ENCODE assay signal across 8 cellular contexts in the genomic region with DNA sequence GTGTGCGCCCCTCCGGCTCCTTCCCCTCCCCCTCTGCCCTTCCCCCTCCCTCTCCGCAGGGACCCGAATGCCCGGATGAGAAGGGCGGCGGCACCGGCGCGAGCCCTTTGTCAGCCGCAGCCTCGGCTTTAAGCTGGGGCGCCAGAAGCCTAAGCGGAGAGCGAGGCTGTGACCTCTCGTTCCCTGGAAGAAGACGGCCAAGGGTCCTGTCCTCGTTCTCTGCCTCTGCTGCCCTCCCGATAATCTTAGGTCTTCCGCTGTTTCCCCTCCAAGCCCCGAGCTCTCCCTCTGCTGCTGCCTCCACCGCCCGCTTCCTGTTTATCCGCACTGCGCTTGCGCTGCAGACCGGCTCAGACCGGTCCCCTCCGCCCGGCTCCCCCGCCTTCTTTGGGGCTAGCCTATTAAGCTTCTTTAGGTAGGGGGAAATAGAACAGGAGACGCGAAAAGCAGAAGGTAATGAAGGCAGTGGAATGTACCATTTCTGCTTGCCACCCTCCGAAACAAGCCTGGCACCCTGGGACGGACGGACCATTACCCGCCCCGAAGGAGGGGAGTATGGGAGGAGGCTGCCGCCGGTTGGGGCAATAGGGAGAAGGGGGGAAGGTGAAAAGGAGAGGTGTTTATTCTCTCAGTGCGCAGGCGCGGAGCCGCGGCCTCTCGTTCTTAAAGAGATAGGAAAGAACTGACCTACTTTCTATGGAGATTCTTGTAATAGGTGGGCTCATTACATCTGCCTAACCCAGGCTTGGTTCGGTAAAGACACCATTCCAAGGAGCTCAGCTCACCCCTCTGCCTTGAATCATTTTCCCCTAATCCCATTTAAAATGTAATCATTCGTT. TPM values are rescaled to one million over a fixed set of nuclear protein-coding genes. Genes with fewer than 3 reads are reported as not detected.
A peak's percentile ranks its signal among the peaks of the same experiment; 100 is the strongest.
DNase-seq lines count a peak whose midpoint lies in the region; ATAC-seq and TF ChIP-seq lines count a peak whose summit lies in the region.

A gene (minus strand): TSS at position 326 of the 839 bp plus-strand sequence. CDS start 422 bp downstream, outside the sequence.

- no peaks in the 10 kb centered on the region for H3K27me3 ChIP-seq in heart left ventricle

- DNase-seq in GM13976 (ENCODE audit: low spot score): peak; percentile 94
- DNase-seq in NCI-H146 treated with DMSO at 0.1 percent for 48 hours (lab: John Stamatoyannopoulos, UW; ENCODE audit: unreplicated experiment): peak; percentile 99
- DNase-seq in amniotic epithelial cell (ENCODE audit: low read depth): peak; percentile 100
- DNase-seq in heart left ventricle: peak; percentile 97 to 99 (median 99)
- DNase-seq in pons (ENCODE audit: low spot score): peak; percentile 98
- peak; percentile 97 for DNase-seq in type B pancreatic cell (ENCODE audit: extremely low spot score, unreplicated experiment)

- peak within 1 kb of the TSS; percentile 70 to 100 (median 96) for H3K4me3 ChIP-seq in heart left ventricle

- WGBS in heart left ventricle, 4 donors: 0% methylated on average over 35 to 48 of the region's 48 CpGs

- peaks cover 0 to 41% (median 24%) of the 10 kb centered on the region in 12 donors for H3K4me1 ChIP-seq in heart left ventricle

- H3K27me3 Mint-ChIP-seq in type B pancreatic cell: no peaks in the 10 kb centered on the region

- H3K4me3 Mint-ChIP-seq in type B pancreatic cell: peak within 1 kb of the TSS; percentile 99

- H3K27ac ChIP-seq in heart left ventricle: peak within 1 kb of the TSS; percentile 90 to 99 (median 96)

- peak; percentile 88 to 96 for TF ChIP-seq POLR2A in heart left ventricle (IDR thresholded peaks at IDR 0.05)

- ATAC-seq in HG02870 (IDR thresholded peaks at IDR 0.05; ENCODE audit: unreplicated experiment) (peak; percentile 78), heart left ventricle (peak; percentile 93 to 96 (median 94))

- peaks cover 9% of the 10 kb centered on the region for H3K36me3 Mint-ChIP-seq in type B pancreatic cell

- TF ChIP-seq CTCF in GM13976 (IDR thresholded peaks at IDR 0.05; ENCODE audit: borderline replicate concordance, control extremely low read depth, extremely low read depth, insufficient read depth, missing control alignments) (no peak), heart left ventricle (IDR thresholded peaks at IDR 0.05) (no peak), type B pancreatic cell (conservative IDR thresholded peaks at IDR 0.05) (no peak)

- H3K36me3 ChIP-seq in heart left ventricle: peaks cover 0 to 3% (median under 1%) of the 10 kb centered on the region in 9 donors

- H3K27ac Mint-ChIP-seq in type B pancreatic cell: peak within 1 kb of the TSS; percentile 98

- in situ Hi-C loops in GM13976 (cut with MboI; ENCODE audit: low sequenced_read_pairs, unreplicated experiment): no loop called here

- H3K4me1 Mint-ChIP-seq in type B pancreatic cell (ENCODE audit: unreplicated experiment): peaks cover 27% of the 10 kb centered on the region

- H3K9me3 ChIP-seq in heart left ventricle: no peaks in the 10 kb centered on the region

- H3K9me3 Mint-ChIP-seq in type B pancreatic cell: no peaks in the 10 kb centered on the region

- intact Hi-C loops in T-helper 1 cell treated with Interleukin-12 subunit alpha and Interleukin-12 subunit beta and Interleukin-4 antibody, amounts not matched to agents 30 ng/mL and 1 ng/mL, for 36 hours (cut with micrococcal nuclease): loop anchor here (1.0 to 5.0 kb wide), 15 partner anchors 12 to 1446 kb away; a partner anchor contains a TSS
- intact Hi-C loops in heart left ventricle (cut with DNase I): loop anchor here in 1 of 10 donors (5.0 kb wide), 1 partner anchor 36 kb away; a partner anchor contains a TSS

RNA-seq across cellular contexts. Expression of the gene that starts here (rescaled TPM):
- 151 TPM in 2 replicates for total RNA-seq in T-helper 1 cell treated with Interleukin-12 subunit alpha and Interleukin-12 subunit beta and Interleukin-4 antibody, amounts not matched to agents 30 ng/mL and 1 ng/mL, for 36 hours
- 100 to 1,000 TPM in 4 of 9 donors, 10 to 100 TPM in 5; 53.8 to 164 (median 92.6) TPM for total RNA-seq in heart left ventricle
- polyA plus RNA-seq in heart left ventricle: 10 to 100 TPM; 42.1 to 42.4 TPM
- total RNA-seq in type B pancreatic cell (ENCODE audit: low replicate concordance): 99.5 and 99.6 TPM in 2 replicates

Comparison
In these comparisons a context has a peak if more than half of its experiments do, and no peak if none do; other contexts are left out.
1. Peak in every context shown above with its lines: DNase-seq, ATAC-seq, H3K4me3 ChIP-seq and H3K27ac ChIP-seq.